1 cellular context compared by ENCODE assay signal in the genomic region with DNA sequence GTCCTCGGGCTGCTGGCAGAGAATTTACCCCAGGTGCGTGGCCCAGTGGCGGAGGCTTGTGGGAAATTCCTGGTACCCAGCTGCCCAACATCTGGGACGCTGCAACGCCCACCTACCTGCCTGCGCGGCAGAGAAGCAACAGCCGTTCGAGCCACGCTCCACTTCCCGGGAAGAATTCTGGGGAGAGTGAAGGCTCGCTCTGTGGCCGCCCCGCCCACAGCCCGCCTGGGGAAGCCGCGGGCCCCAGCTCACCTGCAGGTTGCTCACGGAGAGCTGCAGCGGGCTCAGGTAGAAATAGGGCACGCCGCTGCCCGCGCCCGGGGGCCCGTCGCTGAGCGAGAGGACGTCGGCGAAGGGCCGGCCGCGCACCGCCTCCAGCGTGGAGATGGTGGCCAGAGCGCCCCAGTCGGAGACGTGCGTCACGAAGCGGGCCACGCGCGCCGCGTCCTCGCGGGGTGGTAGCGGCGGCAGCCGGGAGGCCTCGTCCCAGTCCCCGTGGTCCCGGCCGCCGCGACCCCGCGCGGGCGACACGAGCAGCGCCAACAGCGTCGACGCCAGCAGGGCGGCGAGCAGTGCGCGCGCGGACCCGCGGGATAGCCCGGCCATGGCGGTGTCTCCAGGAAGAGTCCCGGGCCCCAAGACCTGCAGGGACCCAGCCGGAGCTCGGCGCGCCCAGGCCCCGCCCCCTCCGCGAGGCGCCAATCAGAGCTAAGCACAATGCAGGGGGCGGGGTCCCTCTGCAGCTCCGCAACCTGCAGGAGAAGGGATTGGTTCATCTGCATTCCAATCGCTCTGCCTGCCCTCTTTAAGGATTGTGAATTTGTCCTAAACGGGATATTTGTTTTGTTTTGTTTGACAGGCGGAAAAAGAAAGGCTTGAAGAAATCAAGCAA.
TF ChIP-seq lines count a peak whose summit lies in the region.

CREG1 (minus strand) TSS at position 627 of the 892 bp plus-strand sequence.

TF ChIP-seq in HepG2, 621 proteins besides CTCF, POLR2A, EP300 and RAD21 (continued from another document and continues in another):
- TF ChIP-seq PATZ1 (CRISPR knock-in tag; IDR thresholded peaks at IDR 0.05) (no peak), ZNF451 (CRISPR knock-in tag; IDR thresholded peaks at IDR 0.05) (peak; percentile 81; the same call in 1 of the 2 replicates), PAXIP1 (CRISPR knock-in tag; conservative IDR thresholded peaks at IDR 0.05) (no peak), KDM4B (CRISPR knock-in tag; IDR thresholded peaks at IDR 0.05) (no peak), ZEB1 (IDR thresholded peaks at IDR 0.05; ENCODE audit: insufficient replicate concordance, low read depth) (peak; percentile 83), PPARG (CRISPR knock-in tag; conservative IDR thresholded peaks at IDR 0.05) (no peak), ZNF777 (CRISPR knock-in tag; IDR thresholded peaks at IDR 0.05) (peak; percentile 86), ZNF800 (CRISPR knock-in tag; IDR thresholded peaks at IDR 0.05) (peak; percentile 88), NR1H2 (CRISPR knock-in tag; IDR thresholded peaks at IDR 0.05; ENCODE audit: borderline replicate concordance, low read depth) (no peak), E2F2 (CRISPR knock-in tag; IDR thresholded peaks at IDR 0.05; ENCODE audit: borderline replicate concordance) (peak; percentile 67; the same call in 1 of the 2 replicates), ZFP37 (CRISPR knock-in tag; IDR thresholded peaks at IDR 0.05; ENCODE audit: borderline replicate concordance) (no peak), ZNF230 (CRISPR knock-in tag; IDR thresholded peaks at IDR 0.05) (no peak), TBP (CRISPR knock-in tag; IDR thresholded peaks at IDR 0.05) (no peak), ZNF792 (CRISPR knock-in tag; IDR thresholded peaks at IDR 0.05) (no peak), RXRA (CRISPR knock-in tag; IDR thresholded peaks at IDR 0.05) (no peak), KIAA2018 (CRISPR knock-in tag; IDR thresholded peaks at IDR 0.05; ENCODE audit: borderline replicate concordance) (no peak), SKI (IDR thresholded peaks at IDR 0.05; ENCODE audit: partially characterized antibody) (no peak)
- TF ChIP-seq, protein P1, sequence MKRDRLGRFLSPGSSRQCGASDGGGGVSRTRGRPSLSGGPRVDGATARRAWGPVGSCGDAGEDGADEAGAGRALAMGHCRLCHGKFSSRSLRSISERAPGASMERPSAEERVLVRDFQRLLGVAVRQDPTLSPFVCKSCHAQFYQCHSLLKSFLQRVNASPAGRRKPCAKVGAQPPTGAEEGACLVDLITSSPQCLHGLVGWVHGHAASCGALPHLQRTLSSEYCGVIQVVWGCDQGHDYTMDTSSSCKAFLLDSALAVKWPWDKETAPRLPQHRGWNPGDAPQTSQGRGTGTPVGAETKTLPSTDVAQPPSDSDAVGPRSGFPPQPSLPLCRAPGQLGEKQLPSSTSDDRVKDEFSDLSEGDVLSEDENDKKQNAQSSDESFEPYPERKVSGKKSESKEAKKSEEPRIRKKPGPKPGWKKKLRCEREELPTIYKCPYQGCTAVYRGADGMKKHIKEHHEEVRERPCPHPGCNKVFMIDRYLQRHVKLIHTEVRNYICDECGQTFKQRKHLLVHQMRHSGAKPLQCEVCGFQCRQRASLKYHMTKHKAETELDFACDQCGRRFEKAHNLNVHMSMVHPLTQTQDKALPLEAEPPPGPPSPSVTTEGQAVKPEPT (CRISPR knock-in tag; IDR thresholded peaks at IDR 0.05; ENCODE audit: low read depth), result no peak
- TF ChIP-seq, protein P2, sequence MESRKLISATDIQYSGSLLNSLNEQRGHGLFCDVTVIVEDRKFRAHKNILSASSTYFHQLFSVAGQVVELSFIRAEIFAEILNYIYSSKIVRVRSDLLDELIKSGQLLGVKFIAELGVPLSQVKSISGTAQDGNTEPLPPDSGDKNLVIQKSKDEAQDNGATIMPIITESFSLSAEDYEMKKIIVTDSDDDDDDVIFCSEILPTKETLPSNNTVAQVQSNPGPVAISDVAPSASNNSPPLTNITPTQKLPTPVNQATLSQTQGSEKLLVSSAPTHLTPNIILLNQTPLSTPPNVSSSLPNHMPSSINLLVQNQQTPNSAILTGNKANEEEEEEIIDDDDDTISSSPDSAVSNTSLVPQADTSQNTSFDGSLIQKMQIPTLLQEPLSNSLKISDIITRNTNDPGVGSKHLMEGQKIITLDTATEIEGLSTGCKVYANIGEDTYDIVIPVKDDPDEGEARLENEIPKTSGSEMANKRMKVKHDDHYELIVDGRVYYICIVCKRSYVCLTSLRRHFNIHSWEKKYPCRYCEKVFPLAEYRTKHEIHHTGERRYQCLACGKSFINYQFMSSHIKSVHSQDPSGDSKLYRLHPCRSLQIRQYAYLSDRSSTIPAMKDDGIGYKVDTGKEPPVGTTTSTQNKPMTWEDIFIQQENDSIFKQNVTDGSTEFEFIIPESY (CRISPR knock-in tag; IDR thresholded peaks at IDR 0.05), result no peak
- TF ChIP-seq, protein P3, sequence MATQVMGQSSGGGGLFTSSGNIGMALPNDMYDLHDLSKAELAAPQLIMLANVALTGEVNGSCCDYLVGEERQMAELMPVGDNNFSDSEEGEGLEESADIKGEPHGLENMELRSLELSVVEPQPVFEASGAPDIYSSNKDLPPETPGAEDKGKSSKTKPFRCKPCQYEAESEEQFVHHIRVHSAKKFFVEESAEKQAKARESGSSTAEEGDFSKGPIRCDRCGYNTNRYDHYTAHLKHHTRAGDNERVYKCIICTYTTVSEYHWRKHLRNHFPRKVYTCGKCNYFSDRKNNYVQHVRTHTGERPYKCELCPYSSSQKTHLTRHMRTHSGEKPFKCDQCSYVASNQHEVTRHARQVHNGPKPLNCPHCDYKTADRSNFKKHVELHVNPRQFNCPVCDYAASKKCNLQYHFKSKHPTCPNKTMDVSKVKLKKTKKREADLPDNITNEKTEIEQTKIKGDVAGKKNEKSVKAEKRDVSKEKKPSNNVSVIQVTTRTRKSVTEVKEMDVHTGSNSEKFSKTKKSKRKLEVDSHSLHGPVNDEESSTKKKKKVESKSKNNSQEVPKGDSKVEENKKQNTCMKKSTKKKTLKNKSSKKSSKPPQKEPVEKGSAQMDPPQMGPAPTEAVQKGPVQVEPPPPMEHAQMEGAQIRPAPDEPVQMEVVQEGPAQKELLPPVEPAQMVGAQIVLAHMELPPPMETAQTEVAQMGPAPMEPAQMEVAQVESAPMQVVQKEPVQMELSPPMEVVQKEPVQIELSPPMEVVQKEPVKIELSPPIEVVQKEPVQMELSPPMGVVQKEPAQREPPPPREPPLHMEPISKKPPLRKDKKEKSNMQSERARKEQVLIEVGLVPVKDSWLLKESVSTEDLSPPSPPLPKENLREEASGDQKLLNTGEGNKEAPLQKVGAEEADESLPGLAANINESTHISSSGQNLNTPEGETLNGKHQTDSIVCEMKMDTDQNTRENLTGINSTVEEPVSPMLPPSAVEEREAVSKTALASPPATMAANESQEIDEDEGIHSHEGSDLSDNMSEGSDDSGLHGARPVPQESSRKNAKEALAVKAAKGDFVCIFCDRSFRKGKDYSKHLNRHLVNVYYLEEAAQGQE (IDR thresholded peaks at IDR 0.05; ENCODE audit: borderline replicate concordance in 1 of 2, low read depth in 1 of 2, low read length in 2 of 2), result no peak
